ENCODE assay signal across 19 cellular contexts in genomic region chr15:31179683-31180082, GRCh38.
DNase-seq lines count a peak whose midpoint lies in the region; ATAC-seq, FAIRE-seq and TF ChIP-seq lines count a peak whose summit lies in the region.
"Had no signal": no experiment of that assay in that cellular context is flagged by ENCODE, and none has a peak within 500 bp of the region (broad histone marks: within the 10 kb centered on the region; RNA-seq: fewer than 3 reads in every experiment).

No MANE protein-coding gene starts in this region.

- no peak overlapping the region for H3K23ac ChIP-seq in mesendoderm (ENCODE audit: low read length)

- H3K36me3 ChIP-seq in BLaER1 (no peaks in the 10 kb centered on the region), bronchial epithelial cell (ENCODE audit: control insufficient read depth, insufficient read depth, low read length) (no peaks in the 10 kb centered on the region), mesendoderm (ENCODE audit: control insufficient read depth, insufficient read depth, low read length) (no peaks in the 10 kb centered on the region)
- H3K36me3 ChIP-seq: ovary had no signal

- H3K27me3 ChIP-seq in BLaER1 (no peaks in the 10 kb centered on the region), bronchial epithelial cell (ENCODE audit: control insufficient read depth, insufficient read depth, low read length) (no peaks in the 10 kb centered on the region), mesendoderm (ENCODE audit: insufficient read depth, low read length, poor library complexity) (no peaks in the 10 kb centered on the region)
- H3K27me3 ChIP-seq: ovary had no signal

- no peak overlapping the region for H3K56ac ChIP-seq in mesendoderm (ENCODE audit: low read length)

- ATAC-seq in HG02852 (IDR thresholded peaks at IDR 0.05; ENCODE audit: unreplicated experiment): no peak
- ATAC-seq: activated CD4-positive, alpha-beta T cell treated with anti-CD3 and anti-CD28 coated beads for 36 hours; left ventricle myocardium superior; PC-3 had no signal

- no peak overlapping the region for H2BK120ac ChIP-seq in mesendoderm (ENCODE audit: low read depth, low read length)

- peak; percentile 64 for FAIRE-seq in bronchial epithelial cell (lab: Jason Lieb, UNC)
- FAIRE-seq: GM12891, urothelium cell line had no signal

- no peak overlapping the region for H3K4ac ChIP-seq in mesendoderm (ENCODE audit: low read depth, low read length)

- H2BK15ac ChIP-seq in mesendoderm (replicated peaks; ENCODE audit: low read depth): no peak overlapping the region

- no peak overlapping the region for H2AK5ac ChIP-seq in mesendoderm (ENCODE audit: low read length)

- peaks cover 44% of the 10 kb centered on the region for H3K9me3 ChIP-seq in BLaER1
- H3K9me3 ChIP-seq: ovary had no signal

- peak overlapping the region; percentile 27 for H3K4me2 ChIP-seq in BLaER1
- H3K4me2 ChIP-seq in mesendoderm (ENCODE audit: low read length): no peak overlapping the region

- peaks cover 33% of the 10 kb centered on the region for H3K4me1 ChIP-seq in BLaER1
- no peaks in the 10 kb centered on the region for H3K4me1 ChIP-seq in mesendoderm (ENCODE audit: control insufficient read depth, low read depth, low read length)

- peak; percentile 30 for DNase-seq in GM12865 (ENCODE audit: low read depth)
- DNase-seq in bronchial epithelial cell (ENCODE audit: low read depth): no peak
- peak; percentile 67 for DNase-seq in mesendoderm
- DNase-seq in SKM-1 treated with dmso at 0.1 percent for 144 hours (lab: John Stamatoyannopoulos, UW; ENCODE audit: unreplicated experiment): no peak
- DNase-seq in NCI-H345 treated with DMSO at 0.1 percent for 48 hours (lab: John Stamatoyannopoulos, UW; ENCODE audit: unreplicated experiment): no peak
- DNase-seq: activated CD4-positive, alpha-beta T cell treated with anti-CD3 and anti-CD28 coated beads for 36 hours; AML-193; erythroblast; GF-D8; left ventricle myocardium superior; NCI-H1105 treated with DMSO at 0.1 percent for 48 hours; NCI-H2171; ovary; PC-3; T1000 had no signal

- H2BK5ac ChIP-seq in mesendoderm (ENCODE audit: low read length): no peak overlapping the region

- no peak overlapping the region for H4K8ac ChIP-seq in mesendoderm (ENCODE audit: low read depth, low read length)

- no peaks in the 10 kb centered on the region for H3K79me1 ChIP-seq in mesendoderm (ENCODE audit: low read length)

- TF ChIP-seq CTCF in GM12865 (IDR thresholded peaks at IDR 0.05; ENCODE audit: insufficient read depth, low read depth, low read length, missing control alignments): no peak
- no peak for TF ChIP-seq CTCF in bronchial epithelial cell (IDR thresholded peaks at IDR 0.05; ENCODE audit: insufficient read depth, low read length, severe bottlenecking)

- no peaks in the 10 kb centered on the region for H4K20me1 ChIP-seq in BLaER1

- no peak overlapping the region for H4K5ac ChIP-seq in mesendoderm (ENCODE audit: low read length)

- no peaks in the 10 kb centered on the region for H3K79me2 ChIP-seq in mesendoderm (ENCODE audit: control insufficient read depth, insufficient read depth, low read length)

- H3K27ac ChIP-seq in BLaER1: peak overlapping the region; percentile 3; the same call in 1 of the 2 replicates
- no peak overlapping the region for H3K27ac ChIP-seq in mesendoderm (ENCODE audit: low read depth, low read length)
- H3K27ac ChIP-seq: ovary had no signal

- H3K4me3 ChIP-seq in BLaER1 (no peak overlapping the region), GM12865 (ENCODE audit: low read depth, low read length) (no peak overlapping the region), bronchial epithelial cell (ENCODE audit: low read depth, low read length) (no peak overlapping the region), mesendoderm (ENCODE audit: low read length) (no peak overlapping the region)
- H3K4me3 ChIP-seq: ovary had no signal

- no peak overlapping the region for H3K9ac ChIP-seq in BLaER1
- H3K9ac ChIP-seq in mesendoderm (ENCODE audit: low read length): no peak overlapping the region

- no peak overlapping the region for H3K18ac ChIP-seq in mesendoderm (ENCODE audit: low read length)

Comparison
In these comparisons a context has a peak if more than half of its experiments do, and no peak if none do; other contexts are left out.
1. DNase-seq: peak in GM12865 (single experiment) and mesendoderm (single experiment); none in bronchial epithelial cell (single experiment), SKM-1 treated with dmso at 0.1 percent for 144 hours (single experiment) and NCI-H345 treated with DMSO at 0.1 percent for 48 hours (single experiment).